Comparison of ENCODE assay signal across 1 cellular context in the genomic region with DNA sequence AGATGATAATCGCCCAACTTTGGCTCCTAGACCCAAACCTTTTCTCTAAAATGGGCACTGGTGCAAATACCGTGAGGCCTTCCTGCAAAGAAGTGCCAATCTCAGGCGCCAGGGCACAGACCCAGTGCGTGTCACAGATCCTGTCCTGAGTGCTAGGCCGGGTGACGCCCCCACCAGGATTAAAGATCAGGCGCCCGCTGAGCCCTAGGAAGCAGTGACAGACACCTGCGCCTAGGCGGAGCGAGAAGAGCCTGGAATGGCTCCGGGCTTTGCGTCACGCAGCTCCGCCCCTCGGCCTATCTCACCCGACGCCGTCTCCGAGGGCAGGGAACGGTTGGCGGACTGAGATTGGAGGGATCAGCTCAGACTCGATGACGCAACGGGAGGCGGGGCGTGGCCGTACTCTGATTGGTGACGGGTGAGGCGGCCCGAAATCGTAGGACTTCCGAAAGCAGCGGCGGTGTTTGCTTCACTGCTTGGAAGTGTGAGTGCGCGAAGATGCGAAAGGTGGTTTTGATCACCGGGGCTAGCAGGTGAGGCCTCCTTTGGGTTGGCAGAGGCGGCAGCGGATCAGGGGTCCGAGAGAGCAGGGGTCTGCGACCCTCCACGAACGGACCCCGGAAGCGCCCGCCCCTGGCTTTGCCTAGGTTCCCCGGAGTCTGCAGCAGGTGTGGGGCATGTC.
TF ChIP-seq lines count a peak whose summit lies in the region.
"Not testable (repeated sequence)": the region's sequence is repeated elsewhere in the genome, so short reads cannot be mapped to it uniquely, and the experiment has no call there.

A gene with protein sequence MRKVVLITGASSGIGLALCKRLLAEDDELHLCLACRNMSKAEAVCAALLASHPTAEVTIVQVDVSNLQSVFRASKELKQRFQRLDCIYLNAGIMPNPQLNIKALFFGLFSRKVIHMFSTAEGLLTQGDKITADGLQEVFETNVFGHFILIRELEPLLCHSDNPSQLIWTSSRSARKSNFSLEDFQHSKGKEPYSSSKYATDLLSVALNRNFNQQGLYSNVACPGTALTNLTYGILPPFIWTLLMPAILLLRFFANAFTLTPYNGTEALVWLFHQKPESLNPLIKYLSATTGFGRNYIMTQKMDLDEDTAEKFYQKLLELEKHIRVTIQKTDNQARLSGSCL (plus strand): TSS at position 400 of the 682 bp plus-strand sequence. CDS start 99 bp downstream, at position 499.

TF ChIP-seq in HepG2, 621 proteins besides CTCF, POLR2A, EP300 and RAD21 (continued from another document):
- TF ChIP-seq, protein P1, sequence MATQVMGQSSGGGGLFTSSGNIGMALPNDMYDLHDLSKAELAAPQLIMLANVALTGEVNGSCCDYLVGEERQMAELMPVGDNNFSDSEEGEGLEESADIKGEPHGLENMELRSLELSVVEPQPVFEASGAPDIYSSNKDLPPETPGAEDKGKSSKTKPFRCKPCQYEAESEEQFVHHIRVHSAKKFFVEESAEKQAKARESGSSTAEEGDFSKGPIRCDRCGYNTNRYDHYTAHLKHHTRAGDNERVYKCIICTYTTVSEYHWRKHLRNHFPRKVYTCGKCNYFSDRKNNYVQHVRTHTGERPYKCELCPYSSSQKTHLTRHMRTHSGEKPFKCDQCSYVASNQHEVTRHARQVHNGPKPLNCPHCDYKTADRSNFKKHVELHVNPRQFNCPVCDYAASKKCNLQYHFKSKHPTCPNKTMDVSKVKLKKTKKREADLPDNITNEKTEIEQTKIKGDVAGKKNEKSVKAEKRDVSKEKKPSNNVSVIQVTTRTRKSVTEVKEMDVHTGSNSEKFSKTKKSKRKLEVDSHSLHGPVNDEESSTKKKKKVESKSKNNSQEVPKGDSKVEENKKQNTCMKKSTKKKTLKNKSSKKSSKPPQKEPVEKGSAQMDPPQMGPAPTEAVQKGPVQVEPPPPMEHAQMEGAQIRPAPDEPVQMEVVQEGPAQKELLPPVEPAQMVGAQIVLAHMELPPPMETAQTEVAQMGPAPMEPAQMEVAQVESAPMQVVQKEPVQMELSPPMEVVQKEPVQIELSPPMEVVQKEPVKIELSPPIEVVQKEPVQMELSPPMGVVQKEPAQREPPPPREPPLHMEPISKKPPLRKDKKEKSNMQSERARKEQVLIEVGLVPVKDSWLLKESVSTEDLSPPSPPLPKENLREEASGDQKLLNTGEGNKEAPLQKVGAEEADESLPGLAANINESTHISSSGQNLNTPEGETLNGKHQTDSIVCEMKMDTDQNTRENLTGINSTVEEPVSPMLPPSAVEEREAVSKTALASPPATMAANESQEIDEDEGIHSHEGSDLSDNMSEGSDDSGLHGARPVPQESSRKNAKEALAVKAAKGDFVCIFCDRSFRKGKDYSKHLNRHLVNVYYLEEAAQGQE (IDR thresholded peaks at IDR 0.05; ENCODE audit: borderline replicate concordance in 1 of 2, low read depth in 1 of 2, low read length in 2 of 2), result peak in 1 of 2 experiments; percentile 52; a peak in 1 of 4 replicates
- TF ChIP-seq CEBPG (CRISPR knock-in tag; IDR thresholded peaks at IDR 0.05), result peak; percentile 26; the same call in 1 of the 2 replicates
- TF ChIP-seq GATA4 (IDR thresholded peaks at IDR 0.05; ENCODE audit: borderline replicate concordance, low read depth), result 0 out of 2 replicates have a peak, but pooled peaks have one; percentile 25
- peak; percentile 39; the same call in 1 of the 3 replicates for TF ChIP-seq MXI1 (IDR thresholded peaks at IDR 0.05; ENCODE audit: borderline replicate concordance, low read depth, low read length)
- TF ChIP-seq PHF21A (CRISPR knock-in tag; IDR thresholded peaks at IDR 0.05), result 0 out of 2 replicates have a peak, but pooled peaks have one; percentile 25
- TF ChIP-seq DR1 (CRISPR knock-in tag; IDR thresholded peaks at IDR 0.05), result peak; percentile 27; the same call in 1 of the 2 replicates
- not testable (repeated sequence) for TF ChIP-seq NONO (IDR thresholded peaks at IDR 0.05)
- TF ChIP-seq NONO (CRISPR knock-in tag; conservative IDR thresholded peaks at IDR 0.05), result 0 out of 2 replicates have a peak, but pooled peaks have one; percentile 23
- TF ChIP-seq HNRNPLL (IDR thresholded peaks at IDR 0.05; ENCODE audit: low read depth, low read length, poor library complexity, severe bottlenecking), result peak; percentile 79
- TF ChIP-seq STAG1 (CRISPR knock-in tag; IDR thresholded peaks at IDR 0.05), result peak; percentile 17; the same call in 1 of the 2 replicates
- TF ChIP-seq TBX2 (CRISPR knock-in tag; IDR thresholded peaks at IDR 0.05; ENCODE audit: borderline replicate concordance), result peak; percentile 47; the same call in 1 of the 2 replicates
- TF ChIP-seq, protein P2, sequence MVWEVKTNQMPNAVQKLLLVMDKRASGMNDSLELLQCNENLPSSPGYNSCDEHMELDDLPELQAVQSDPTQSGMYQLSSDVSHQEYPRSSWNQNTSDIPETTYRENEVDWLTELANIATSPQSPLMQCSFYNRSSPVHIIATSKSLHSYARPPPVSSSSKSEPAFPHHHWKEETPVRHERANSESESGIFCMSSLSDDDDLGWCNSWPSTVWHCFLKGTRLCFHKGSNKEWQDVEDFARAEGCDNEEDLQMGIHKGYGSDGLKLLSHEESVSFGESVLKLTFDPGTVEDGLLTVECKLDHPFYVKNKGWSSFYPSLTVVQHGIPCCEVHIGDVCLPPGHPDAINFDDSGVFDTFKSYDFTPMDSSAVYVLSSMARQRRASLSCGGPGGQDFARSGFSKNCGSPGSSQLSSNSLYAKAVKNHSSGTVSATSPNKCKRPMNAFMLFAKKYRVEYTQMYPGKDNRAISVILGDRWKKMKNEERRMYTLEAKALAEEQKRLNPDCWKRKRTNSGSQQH (CRISPR knock-in tag; IDR thresholded peaks at IDR 0.05; ENCODE audit: low read depth), result peak; percentile 26; the same call in 1 of the 2 replicates
- TF ChIP-seq MED1 (CRISPR knock-in tag; IDR thresholded peaks at IDR 0.05), result peak; percentile 67
- peak; percentile 83 for TF ChIP-seq CREB1 (IDR thresholded peaks at IDR 0.05)
- peak; percentile 85 for TF ChIP-seq CREB1 (CRISPR knock-in tag; IDR thresholded peaks at IDR 0.05)
- peak; percentile 66; the same call in 1 of the 2 replicates for TF ChIP-seq ZNF205 (CRISPR knock-in tag; IDR thresholded peaks at IDR 0.05)
- TF ChIP-seq SALL1 (CRISPR knock-in tag; IDR thresholded peaks at IDR 0.05), result peak; percentile 68
- peak; percentile 72 for TF ChIP-seq TAF1 (CRISPR knock-in tag; IDR thresholded peaks at IDR 0.05)
- TF ChIP-seq, protein P3, sequence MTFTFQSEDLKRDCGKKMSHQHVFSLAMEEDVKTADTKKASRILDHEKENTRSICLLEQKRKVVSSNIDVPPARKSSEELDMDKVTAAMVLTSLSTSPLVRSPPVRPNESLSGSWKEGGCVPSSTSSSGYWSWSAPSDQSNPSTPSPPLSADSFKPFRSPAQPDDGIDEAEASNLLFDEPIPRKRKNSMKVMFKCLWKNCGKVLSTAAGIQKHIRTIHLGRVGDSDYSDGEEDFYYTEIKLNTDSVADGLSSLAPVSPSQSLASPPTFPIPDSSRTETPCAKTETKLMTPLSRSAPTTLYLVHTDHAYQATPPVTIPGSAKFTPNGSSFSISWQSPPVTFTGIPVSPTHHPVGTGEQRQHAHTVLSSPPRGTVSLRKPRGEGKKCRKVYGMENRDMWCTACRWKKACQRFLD (CRISPR knock-in tag; IDR thresholded peaks at IDR 0.05; ENCODE audit: borderline replicate concordance), result 0 out of 2 replicates have a peak, but pooled peaks have one; percentile 27
- peak; percentile 28; the same call in 1 of the 2 replicates for TF ChIP-seq HNF4A (CRISPR knock-in tag; IDR thresholded peaks at IDR 0.05)
- 0 out of 2 replicates have a peak, but pooled peaks have one; percentile 23 for TF ChIP-seq ZNF629 (CRISPR knock-in tag; conservative IDR thresholded peaks at IDR 0.05)
- TF ChIP-seq GABPB1 (CRISPR knock-in tag; IDR thresholded peaks at IDR 0.05), result peak; percentile 37; the same call in 1 of the 2 replicates
- TF ChIP-seq, protein P4, sequence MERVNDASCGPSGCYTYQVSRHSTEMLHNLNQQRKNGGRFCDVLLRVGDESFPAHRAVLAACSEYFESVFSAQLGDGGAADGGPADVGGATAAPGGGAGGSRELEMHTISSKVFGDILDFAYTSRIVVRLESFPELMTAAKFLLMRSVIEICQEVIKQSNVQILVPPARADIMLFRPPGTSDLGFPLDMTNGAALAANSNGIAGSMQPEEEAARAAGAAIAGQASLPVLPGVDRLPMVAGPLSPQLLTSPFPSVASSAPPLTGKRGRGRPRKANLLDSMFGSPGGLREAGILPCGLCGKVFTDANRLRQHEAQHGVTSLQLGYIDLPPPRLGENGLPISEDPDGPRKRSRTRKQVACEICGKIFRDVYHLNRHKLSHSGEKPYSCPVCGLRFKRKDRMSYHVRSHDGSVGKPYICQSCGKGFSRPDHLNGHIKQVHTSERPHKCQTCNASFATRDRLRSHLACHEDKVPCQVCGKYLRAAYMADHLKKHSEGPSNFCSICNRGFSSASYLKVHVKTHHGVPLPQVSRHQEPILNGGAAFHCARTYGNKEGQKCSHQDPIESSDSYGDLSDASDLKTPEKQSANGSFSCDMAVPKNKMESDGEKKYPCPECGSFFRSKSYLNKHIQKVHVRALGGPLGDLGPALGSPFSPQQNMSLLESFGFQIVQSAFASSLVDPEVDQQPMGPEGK (CRISPR knock-in tag; IDR thresholded peaks at IDR 0.05), result peak; percentile 48; the same call in 1 of the 2 replicates
- TF ChIP-seq, protein P5, sequence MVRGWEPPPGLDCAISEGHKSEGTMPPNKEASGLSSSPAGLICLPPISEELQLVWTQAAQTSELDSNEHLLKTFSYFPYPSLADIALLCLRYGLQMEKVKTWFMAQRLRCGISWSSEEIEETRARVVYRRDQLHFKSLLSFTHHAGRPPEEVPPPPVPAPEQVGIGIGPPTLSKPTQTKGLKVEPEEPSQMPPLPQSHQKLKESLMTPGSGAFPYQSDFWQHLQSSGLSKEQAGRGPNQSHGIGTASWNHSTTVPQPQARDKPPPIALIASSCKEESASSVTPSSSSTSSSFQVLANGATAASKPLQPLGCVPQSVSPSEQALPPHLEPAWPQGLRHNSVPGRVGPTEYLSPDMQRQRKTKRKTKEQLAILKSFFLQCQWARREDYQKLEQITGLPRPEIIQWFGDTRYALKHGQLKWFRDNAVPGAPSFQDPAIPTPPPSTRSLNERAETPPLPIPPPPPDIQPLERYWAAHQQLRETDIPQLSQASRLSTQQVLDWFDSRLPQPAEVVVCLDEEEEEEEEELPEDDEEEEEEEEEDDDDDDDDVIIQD (CRISPR knock-in tag; IDR thresholded peaks at IDR 0.05; ENCODE audit: low read depth), result 0 out of 2 replicates have a peak, but pooled peaks have one; percentile 39
- TF ChIP-seq ZNF501 (CRISPR knock-in tag; IDR thresholded peaks at IDR 0.05), result peak; percentile 62
- TF ChIP-seq SP4 (CRISPR knock-in tag; IDR thresholded peaks at IDR 0.05), result peak; percentile 70; the same call in 1 of the 2 replicates
- TF ChIP-seq RFXAP (CRISPR knock-in tag; IDR thresholded peaks at IDR 0.05; ENCODE audit: borderline replicate concordance), result peak; percentile 45; the same call in 1 of the 2 replicates
- peak; percentile 43; the same call in 1 of the 2 replicates for TF ChIP-seq CEBPB (IDR thresholded peaks at IDR 0.05; ENCODE audit: borderline replicate concordance, low read depth, low read length)
- TF ChIP-seq, protein P6, sequence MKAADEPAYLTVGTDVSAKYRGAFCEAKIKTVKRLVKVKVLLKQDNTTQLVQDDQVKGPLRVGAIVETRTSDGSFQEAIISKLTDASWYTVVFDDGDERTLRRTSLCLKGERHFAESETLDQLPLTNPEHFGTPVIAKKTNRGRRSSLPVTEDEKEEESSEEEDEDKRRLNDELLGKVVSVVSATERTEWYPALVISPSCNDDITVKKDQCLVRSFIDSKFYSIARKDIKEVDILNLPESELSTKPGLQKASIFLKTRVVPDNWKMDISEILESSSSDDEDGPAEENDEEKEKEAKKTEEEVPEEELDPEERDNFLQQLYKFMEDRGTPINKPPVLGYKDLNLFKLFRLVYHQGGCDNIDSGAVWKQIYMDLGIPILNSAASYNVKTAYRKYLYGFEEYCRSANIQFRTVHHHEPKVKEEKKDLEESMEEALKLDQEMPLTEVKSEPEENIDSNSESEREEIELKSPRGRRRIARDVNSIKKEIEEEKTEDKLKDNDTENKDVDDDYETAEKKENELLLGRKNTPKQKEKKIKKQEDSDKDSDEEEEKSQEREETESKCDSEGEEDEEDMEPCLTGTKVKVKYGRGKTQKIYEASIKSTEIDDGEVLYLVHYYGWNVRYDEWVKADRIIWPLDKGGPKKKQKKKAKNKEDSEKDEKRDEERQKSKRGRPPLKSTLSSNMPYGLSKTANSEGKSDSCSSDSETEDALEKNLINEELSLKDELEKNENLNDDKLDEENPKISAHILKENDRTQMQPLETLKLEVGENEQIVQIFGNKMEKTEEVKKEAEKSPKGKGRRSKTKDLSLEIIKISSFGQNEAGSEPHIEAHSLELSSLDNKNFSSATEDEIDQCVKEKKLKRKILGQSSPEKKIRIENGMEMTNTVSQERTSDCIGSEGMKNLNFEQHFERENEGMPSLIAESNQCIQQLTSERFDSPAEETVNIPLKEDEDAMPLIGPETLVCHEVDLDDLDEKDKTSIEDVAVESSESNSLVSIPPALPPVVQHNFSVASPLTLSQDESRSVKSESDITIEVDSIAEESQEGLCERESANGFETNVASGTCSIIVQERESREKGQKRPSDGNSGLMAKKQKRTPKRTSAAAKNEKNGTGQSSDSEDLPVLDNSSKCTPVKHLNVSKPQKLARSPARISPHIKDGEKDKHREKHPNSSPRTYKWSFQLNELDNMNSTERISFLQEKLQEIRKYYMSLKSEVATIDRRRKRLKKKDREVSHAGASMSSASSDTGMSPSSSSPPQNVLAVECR (CRISPR knock-in tag; IDR thresholded peaks at IDR 0.05; ENCODE audit: borderline replicate concordance), result peak; percentile 47; the same call in 1 of the 2 replicates
- TF ChIP-seq HDAC1 (CRISPR knock-in tag; IDR thresholded peaks at IDR 0.05), result peak; percentile 54
- TF ChIP-seq, protein P7, sequence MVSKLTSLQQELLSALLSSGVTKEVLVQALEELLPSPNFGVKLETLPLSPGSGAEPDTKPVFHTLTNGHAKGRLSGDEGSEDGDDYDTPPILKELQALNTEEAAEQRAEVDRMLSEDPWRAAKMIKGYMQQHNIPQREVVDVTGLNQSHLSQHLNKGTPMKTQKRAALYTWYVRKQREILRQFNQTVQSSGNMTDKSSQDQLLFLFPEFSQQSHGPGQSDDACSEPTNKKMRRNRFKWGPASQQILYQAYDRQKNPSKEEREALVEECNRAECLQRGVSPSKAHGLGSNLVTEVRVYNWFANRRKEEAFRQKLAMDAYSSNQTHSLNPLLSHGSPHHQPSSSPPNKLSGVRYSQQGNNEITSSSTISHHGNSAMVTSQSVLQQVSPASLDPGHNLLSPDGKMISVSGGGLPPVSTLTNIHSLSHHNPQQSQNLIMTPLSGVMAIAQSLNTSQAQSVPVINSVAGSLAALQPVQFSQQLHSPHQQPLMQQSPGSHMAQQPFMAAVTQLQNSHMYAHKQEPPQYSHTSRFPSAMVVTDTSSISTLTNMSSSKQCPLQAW (CRISPR knock-in tag; IDR thresholded peaks at IDR 0.05), result peak; percentile 68; the same call in 1 of the 2 replicates
- 0 out of 4 replicates have a peak, but pooled peaks of 1 of the 2 experiments have one; percentile 29 for TF ChIP-seq KLF16 (CRISPR knock-in tag; IDR thresholded peaks at IDR 0.05)
- TF ChIP-seq SP5 (CRISPR knock-in tag; IDR thresholded peaks at IDR 0.05; ENCODE audit: borderline replicate concordance, low read depth), result peak; percentile 39; the same call in 1 of the 2 replicates
